In the genomic region with DNA sequence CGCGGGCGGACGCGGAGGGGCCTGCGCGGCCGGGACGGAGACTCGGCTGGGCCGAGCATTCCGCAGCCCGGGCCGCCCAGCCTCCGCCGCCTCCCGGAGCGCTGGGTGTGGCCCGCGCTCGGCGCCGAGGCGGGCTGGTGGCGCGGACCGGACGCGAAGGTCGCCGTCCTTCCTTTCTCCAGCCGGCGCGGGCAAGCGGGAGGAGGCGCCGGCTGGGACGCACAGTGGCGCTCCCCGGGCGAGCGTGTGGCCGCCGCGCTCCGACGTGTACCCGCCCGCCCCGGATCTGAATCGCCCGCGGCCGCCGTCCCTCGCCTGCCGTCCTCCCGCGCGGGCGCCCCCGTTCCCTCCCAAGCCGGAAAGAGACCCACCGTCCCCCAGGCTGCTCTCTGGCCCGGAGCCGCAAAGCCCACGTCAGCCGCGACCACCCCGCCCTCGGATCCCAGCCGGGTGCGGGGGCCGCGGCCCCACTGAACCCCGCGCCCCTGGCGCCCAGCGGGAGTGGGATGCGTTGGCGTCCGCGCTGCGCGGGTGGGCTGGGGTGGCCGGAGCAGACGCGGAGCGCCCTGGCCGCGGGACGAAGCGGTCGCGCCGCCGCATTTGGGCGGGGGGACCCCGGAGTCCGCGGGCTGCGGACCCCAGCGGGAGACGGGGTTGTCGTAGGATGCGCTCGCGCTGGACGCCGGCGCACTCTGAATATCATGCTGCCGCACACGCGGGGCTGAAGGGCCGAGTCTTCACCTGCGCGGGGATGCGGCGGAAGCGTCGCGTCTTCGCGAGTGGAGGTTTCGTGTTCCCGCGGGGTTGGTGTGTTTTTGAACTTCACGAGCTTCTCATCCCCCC, we compare ENCODE assay signal across 1 cellular context.
A peak's percentile ranks its signal among the peaks of the same experiment; 100 is the strongest.
TF ChIP-seq lines count a peak whose summit lies in the region.

No MANE protein-coding gene starts in this region.

TF ChIP-seq in HepG2, 621 proteins besides CTCF, POLR2A, EP300 and RAD21 (continued from another document and continues in another):
- TF ChIP-seq, protein P1, sequence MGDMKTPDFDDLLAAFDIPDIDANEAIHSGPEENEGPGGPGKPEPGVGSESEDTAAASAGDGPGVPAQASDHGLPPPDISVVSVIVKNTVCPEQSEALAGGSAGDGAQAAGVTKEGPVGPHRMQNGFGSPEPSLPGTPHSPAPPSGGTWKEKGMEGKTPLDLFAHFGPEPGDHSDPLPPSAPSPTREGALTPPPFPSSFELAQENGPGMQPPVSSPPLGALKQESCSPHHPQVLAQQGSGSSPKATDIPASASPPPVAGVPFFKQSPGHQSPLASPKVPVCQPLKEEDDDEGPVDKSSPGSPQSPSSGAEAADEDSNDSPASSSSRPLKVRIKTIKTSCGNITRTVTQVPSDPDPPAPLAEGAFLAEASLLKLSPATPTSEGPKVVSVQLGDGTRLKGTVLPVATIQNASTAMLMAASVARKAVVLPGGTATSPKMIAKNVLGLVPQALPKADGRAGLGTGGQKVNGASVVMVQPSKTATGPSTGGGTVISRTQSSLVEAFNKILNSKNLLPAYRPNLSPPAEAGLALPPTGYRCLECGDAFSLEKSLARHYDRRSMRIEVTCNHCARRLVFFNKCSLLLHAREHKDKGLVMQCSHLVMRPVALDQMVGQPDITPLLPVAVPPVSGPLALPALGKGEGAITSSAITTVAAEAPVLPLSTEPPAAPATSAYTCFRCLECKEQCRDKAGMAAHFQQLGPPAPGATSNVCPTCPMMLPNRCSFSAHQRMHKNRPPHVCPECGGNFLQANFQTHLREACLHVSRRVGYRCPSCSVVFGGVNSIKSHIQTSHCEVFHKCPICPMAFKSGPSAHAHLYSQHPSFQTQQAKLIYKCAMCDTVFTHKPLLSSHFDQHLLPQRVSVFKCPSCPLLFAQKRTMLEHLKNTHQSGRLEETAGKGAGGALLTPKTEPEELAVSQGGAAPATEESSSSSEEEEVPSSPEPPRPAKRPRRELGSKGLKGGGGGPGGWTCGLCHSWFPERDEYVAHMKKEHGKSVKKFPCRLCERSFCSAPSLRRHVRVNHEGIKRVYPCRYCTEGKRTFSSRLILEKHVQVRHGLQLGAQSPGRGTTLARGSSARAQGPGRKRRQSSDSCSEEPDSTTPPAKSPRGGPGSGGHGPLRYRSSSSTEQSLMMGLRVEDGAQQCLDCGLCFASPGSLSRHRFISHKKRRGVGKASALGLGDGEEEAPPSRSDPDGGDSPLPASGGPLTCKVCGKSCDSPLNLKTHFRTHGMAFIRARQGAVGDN (CRISPR knock-in tag; IDR thresholded peaks at IDR 0.05): peak; percentile 71
- TF ChIP-seq, protein P2, sequence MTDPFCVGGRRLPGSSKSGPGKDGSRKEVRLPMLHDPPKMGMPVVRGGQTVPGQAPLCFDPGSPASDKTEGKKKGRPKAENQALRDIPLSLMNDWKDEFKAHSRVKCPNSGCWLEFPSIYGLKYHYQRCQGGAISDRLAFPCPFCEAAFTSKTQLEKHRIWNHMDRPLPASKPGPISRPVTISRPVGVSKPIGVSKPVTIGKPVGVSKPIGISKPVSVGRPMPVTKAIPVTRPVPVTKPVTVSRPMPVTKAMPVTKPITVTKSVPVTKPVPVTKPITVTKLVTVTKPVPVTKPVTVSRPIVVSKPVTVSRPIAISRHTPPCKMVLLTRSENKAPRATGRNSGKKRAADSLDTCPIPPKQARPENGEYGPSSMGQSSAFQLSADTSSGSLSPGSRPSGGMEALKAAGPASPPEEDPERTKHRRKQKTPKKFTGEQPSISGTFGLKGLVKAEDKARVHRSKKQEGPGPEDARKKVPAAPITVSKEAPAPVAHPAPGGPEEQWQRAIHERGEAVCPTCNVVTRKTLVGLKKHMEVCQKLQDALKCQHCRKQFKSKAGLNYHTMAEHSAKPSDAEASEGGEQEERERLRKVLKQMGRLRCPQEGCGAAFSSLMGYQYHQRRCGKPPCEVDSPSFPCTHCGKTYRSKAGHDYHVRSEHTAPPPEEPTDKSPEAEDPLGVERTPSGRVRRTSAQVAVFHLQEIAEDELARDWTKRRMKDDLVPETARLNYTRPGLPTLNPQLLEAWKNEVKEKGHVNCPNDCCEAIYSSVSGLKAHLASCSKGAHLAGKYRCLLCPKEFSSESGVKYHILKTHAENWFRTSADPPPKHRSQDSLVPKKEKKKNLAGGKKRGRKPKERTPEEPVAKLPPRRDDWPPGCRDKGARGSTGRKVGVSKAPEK (CRISPR knock-in tag; IDR thresholded peaks at IDR 0.05; ENCODE audit: borderline replicate concordance): no peak
- TF ChIP-seq BORCS8-MEF2B (CRISPR knock-in tag; IDR thresholded peaks at IDR 0.05) (0 out of 2 replicates have a peak, but pooled peaks have one; percentile 40), ZSCAN21 (CRISPR knock-in tag; IDR thresholded peaks at IDR 0.05; ENCODE audit: borderline replicate concordance) (peak; percentile 87; the same call in 1 of the 2 replicates), NKX3-1 (CRISPR knock-in tag; IDR thresholded peaks at IDR 0.05) (no peak), ZNF263 (CRISPR knock-in tag; IDR thresholded peaks at IDR 0.05) (0 out of 2 replicates have a peak, but pooled peaks have one; percentile 12), CC2D1A (CRISPR knock-in tag; IDR thresholded peaks at IDR 0.05) (no peak), ZNF879 (CRISPR knock-in tag; IDR thresholded peaks at IDR 0.05) (no peak), ZBTB38 (CRISPR knock-in tag; IDR thresholded peaks at IDR 0.05) (no peak), AGO1 (IDR thresholded peaks at IDR 0.05; ENCODE audit: low read depth, low read length, poor library complexity, severe bottlenecking) (peak; percentile 57), ZNF501 (CRISPR knock-in tag; IDR thresholded peaks at IDR 0.05) (no peak), NFE2L2 (IDR thresholded peaks at IDR 0.05; ENCODE audit: low read length) (no peak), MATR3 (CRISPR knock-in tag; IDR thresholded peaks at IDR 0.05) (no peak), RBFOX2 (IDR thresholded peaks at IDR 0.05; ENCODE audit: low read depth, low read length) (peak; percentile 94), PHF21A (CRISPR knock-in tag; IDR thresholded peaks at IDR 0.05) (0 out of 2 replicates have a peak, but pooled peaks have one; percentile 22), ZNF24 (IDR thresholded peaks at IDR 0.05) (no peak), ELF4 (CRISPR knock-in tag; IDR thresholded peaks at IDR 0.05; ENCODE audit: borderline replicate concordance) (no peak), MTA1 (CRISPR knock-in tag; IDR thresholded peaks at IDR 0.05; ENCODE audit: borderline replicate concordance) (no peak), NFE2L1 (CRISPR knock-in tag; IDR thresholded peaks at IDR 0.05; ENCODE audit: borderline replicate concordance) (no peak), FIP1L1 (IDR thresholded peaks at IDR 0.05; ENCODE audit: borderline replicate concordance, insufficient read depth, low read depth, low read length) (no peak), ZNF556 (CRISPR knock-in tag; IDR thresholded peaks at IDR 0.05; ENCODE audit: borderline replicate concordance) (peak; percentile 74; the same call in 1 of the 2 replicates), ZNF44 (CRISPR knock-in tag; IDR thresholded peaks at IDR 0.05) (no peak), NFIB (CRISPR knock-in tag; IDR thresholded peaks at IDR 0.05; ENCODE audit: borderline replicate concordance) (no peak), ZNF136 (CRISPR knock-in tag; IDR thresholded peaks at IDR 0.05; ENCODE audit: low read depth) (no peak), ZNF383 (CRISPR knock-in tag; IDR thresholded peaks at IDR 0.05; ENCODE audit: borderline replicate concordance) (no peak), TGIF2 (CRISPR knock-in tag; IDR thresholded peaks at IDR 0.05) (no peak), HNRNPH1 (optimal IDR thresholded peaks at IDR 0.05; ENCODE audit: low read depth, low read length) (no peak), ZFY (CRISPR knock-in tag; IDR thresholded peaks at IDR 0.05) (peak; percentile 31)
- TF ChIP-seq, protein P3, sequence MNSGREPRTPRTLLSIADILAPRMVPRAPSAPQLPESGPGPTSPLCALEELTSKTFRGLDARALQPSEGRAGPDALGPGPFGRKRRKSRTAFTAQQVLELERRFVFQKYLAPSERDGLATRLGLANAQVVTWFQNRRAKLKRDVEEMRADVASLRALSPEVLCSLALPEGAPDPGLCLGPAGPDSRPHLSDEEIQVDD (CRISPR knock-in tag; IDR thresholded peaks at IDR 0.05; ENCODE audit: borderline replicate concordance): peak; percentile 65
- TF ChIP-seq, protein P4, sequence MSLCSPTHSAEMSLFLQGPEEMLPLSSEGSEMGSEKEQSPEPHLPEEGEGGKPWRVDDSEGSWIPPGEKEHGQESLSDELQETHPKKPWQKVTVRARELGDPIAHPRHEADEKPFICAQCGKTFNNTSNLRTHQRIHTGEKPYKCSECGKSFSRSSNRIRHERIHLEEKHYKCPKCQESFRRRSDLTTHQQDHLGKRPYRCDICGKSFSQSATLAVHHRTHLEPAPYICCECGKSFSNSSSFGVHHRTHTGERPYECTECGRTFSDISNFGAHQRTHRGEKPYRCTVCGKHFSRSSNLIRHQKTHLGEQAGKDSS (CRISPR knock-in tag; IDR thresholded peaks at IDR 0.05; ENCODE audit: borderline replicate concordance, low read depth): peak; percentile 13; the same call in 1 of the 2 replicates
- TF ChIP-seq, protein P5, sequence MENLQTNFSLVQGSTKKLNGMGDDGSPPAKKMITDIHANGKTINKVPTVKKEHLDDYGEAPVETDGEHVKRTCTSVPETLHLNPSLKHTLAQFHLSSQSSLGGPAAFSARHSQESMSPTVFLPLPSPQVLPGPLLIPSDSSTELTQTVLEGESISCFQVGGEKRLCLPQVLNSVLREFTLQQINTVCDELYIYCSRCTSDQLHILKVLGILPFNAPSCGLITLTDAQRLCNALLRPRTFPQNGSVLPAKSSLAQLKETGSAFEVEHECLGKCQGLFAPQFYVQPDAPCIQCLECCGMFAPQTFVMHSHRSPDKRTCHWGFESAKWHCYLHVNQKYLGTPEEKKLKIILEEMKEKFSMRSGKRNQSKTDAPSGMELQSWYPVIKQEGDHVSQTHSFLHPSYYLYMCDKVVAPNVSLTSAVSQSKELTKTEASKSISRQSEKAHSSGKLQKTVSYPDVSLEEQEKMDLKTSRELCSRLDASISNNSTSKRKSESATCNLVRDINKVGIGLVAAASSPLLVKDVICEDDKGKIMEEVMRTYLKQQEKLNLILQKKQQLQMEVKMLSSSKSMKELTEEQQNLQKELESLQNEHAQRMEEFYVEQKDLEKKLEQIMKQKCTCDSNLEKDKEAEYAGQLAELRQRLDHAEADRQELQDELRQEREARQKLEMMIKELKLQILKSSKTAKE (CRISPR knock-in tag; IDR thresholded peaks at IDR 0.05; ENCODE audit: borderline replicate concordance): no peak
- TF ChIP-seq, protein P6, sequence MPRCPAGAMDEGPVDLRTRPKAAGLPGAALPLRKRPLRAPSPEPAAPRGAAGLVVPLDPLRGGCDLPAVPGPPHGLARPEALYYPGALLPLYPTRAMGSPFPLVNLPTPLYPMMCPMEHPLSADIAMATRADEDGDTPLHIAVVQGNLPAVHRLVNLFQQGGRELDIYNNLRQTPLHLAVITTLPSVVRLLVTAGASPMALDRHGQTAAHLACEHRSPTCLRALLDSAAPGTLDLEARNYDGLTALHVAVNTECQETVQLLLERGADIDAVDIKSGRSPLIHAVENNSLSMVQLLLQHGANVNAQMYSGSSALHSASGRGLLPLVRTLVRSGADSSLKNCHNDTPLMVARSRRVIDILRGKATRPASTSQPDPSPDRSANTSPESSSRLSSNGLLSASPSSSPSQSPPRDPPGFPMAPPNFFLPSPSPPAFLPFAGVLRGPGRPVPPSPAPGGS (CRISPR knock-in tag; IDR thresholded peaks at IDR 0.05): peak; percentile 83; the same call in 1 of the 2 replicates
- TF ChIP-seq, protein P7, sequence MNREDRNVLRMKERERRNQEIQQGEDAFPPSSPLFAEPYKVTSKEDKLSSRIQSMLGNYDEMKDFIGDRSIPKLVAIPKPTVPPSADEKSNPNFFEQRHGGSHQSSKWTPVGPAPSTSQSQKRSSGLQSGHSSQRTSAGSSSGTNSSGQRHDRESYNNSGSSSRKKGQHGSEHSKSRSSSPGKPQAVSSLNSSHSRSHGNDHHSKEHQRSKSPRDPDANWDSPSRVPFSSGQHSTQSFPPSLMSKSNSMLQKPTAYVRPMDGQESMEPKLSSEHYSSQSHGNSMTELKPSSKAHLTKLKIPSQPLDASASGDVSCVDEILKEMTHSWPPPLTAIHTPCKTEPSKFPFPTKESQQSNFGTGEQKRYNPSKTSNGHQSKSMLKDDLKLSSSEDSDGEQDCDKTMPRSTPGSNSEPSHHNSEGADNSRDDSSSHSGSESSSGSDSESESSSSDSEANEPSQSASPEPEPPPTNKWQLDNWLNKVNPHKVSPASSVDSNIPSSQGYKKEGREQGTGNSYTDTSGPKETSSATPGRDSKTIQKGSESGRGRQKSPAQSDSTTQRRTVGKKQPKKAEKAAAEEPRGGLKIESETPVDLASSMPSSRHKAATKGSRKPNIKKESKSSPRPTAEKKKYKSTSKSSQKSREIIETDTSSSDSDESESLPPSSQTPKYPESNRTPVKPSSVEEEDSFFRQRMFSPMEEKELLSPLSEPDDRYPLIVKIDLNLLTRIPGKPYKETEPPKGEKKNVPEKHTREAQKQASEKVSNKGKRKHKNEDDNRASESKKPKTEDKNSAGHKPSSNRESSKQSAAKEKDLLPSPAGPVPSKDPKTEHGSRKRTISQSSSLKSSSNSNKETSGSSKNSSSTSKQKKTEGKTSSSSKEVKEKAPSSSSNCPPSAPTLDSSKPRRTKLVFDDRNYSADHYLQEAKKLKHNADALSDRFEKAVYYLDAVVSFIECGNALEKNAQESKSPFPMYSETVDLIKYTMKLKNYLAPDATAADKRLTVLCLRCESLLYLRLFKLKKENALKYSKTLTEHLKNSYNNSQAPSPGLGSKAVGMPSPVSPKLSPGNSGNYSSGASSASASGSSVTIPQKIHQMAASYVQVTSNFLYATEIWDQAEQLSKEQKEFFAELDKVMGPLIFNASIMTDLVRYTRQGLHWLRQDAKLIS (CRISPR knock-in tag; IDR thresholded peaks at IDR 0.05): peak; percentile 44; the same call in 1 of the 2 replicates
- TF ChIP-seq, protein P8, sequence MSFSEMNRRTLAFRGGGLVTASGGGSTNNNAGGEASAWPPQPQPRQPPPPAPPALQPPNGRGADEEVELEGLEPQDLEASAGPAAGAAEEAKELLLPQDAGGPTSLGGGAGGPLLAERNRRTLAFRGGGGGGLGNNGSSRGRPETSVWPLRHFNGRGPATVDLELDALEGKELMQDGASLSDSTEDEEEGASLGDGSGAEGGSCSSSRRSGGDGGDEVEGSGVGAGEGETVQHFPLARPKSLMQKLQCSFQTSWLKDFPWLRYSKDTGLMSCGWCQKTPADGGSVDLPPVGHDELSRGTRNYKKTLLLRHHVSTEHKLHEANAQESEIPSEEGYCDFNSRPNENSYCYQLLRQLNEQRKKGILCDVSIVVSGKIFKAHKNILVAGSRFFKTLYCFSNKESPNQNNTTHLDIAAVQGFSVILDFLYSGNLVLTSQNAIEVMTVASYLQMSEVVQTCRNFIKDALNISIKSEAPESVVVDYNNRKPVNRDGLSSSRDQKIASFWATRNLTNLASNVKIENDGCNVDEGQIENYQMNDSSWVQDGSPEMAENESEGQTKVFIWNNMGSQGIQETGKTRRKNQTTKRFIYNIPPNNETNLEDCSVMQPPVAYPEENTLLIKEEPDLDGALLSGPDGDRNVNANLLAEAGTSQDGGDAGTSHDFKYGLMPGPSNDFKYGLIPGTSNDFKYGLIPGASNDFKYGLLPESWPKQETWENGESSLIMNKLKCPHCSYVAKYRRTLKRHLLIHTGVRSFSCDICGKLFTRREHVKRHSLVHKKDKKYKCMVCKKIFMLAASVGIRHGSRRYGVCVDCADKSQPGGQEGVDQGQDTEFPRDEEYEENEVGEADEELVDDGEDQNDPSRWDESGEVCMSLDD (CRISPR knock-in tag; IDR thresholded peaks at IDR 0.05; ENCODE audit: borderline replicate concordance): 0 out of 2 replicates have a peak, but pooled peaks have one; percentile 0
- TF ChIP-seq, protein P9, sequence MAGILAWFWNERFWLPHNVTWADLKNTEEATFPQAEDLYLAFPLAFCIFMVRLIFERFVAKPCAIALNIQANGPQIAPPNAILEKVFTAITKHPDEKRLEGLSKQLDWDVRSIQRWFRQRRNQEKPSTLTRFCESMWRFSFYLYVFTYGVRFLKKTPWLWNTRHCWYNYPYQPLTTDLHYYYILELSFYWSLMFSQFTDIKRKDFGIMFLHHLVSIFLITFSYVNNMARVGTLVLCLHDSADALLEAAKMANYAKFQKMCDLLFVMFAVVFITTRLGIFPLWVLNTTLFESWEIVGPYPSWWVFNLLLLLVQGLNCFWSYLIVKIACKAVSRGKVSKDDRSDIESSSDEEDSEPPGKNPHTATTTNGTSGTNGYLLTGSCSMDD (CRISPR knock-in tag; IDR thresholded peaks at IDR 0.05): no peak
